In the genomic region with DNA sequence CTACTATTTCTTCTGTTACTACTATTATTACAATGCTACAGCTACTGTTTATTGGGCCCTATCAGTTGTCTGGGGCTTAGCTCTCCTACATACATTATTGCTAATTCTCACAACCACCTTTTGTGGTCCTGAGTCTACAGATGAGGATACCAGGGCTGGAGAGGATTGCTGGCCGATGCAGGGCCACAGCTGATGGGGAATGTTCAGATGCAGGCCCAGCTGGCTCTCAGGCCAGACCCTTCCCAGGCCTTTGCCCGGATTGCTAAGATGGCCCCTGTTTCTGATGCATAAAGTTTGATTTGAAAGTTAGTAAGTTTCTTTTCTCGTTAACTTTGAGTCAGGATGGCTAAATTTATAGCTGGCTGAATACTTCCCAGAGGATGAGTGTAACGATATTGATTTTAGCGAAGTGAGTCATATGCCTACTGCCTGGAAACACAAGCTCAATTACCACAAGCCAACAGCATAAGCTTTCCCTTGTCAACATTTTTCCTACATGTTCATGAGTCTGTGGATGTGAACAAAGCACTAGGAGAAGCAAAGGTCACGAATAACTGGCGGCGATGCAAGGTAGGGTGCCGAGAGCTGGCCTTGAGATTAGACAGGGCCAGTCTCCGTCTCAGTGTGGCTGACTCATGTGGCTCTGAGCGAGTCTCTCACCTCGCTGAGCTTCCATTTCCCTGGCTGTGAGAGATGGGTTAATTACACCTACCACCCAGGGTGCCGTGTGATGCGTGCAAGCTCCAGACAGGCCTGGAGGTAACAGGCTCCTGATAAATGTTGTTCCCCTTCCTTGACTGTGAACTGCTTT, we compare ENCODE assay signal across 9 cellular contexts.
DNase-seq lines count a peak whose midpoint lies in the region; ATAC-seq and TF ChIP-seq lines count a peak whose summit lies in the region.
"Had no signal": no experiment of that assay in that cellular context is flagged by ENCODE, and none has a peak within 500 bp of the region (broad histone marks: within the 10 kb centered on the region; RNA-seq: fewer than 3 reads in every experiment).

No MANE protein-coding gene starts in this region.

- DNase-seq in ACHN, result peak; percentile 6
- DNase-seq in HS-27A (ENCODE audit: low read depth), result peak; percentile 5
- DNase-seq in iPS-NIHi7 (ENCODE audit: extremely low spot score), result peak; percentile 48
- no peak for DNase-seq in GM19238 (ENCODE audit: insufficient read length, low spot score)
- DNase-seq in NCI-H1092 treated with DMSO at 0.1 percent for 48 hours (lab: John Stamatoyannopoulos, UW), result no peak
- no peak for DNase-seq in 8988T
- no peak for DNase-seq in T-helper 2 cell
- DNase-seq: CD4-positive, alpha-beta T cell had no signal

- peak; percentile 92 for ATAC-seq in SK-N-SH treated with all-trans-retinoic acid at 6 μM for 48 hours

- in situ Hi-C loops in ACHN (cut with HindIII; ENCODE audit: low pct_ligation_motif_present, low pct_unique_long_range_greater_than_20kb, low sequenced_read_pairs), result no loop called here

TF ChIP-seq in SK-N-SH treated with all-trans-retinoic acid at 6 μM for 48 hours, 23 proteins besides CTCF, POLR2A, EP300 and RAD21:
- TF ChIP-seq ZNF565 (CRISPR knock-in tag; conservative IDR thresholded peaks at IDR 0.05; ENCODE audit: low read depth), result no peak
- TF ChIP-seq TOX (CRISPR knock-in tag; IDR thresholded peaks at IDR 0.05; ENCODE audit: borderline replicate concordance), result peak; percentile 80; the same call in 1 of the 2 replicates
- TF ChIP-seq ZFP3 (CRISPR knock-in tag; IDR thresholded peaks at IDR 0.05), result no peak; the same call in none of the 2 replicates
- no peak for TF ChIP-seq CSDC2 (CRISPR knock-in tag; IDR thresholded peaks at IDR 0.05)
- 0 out of 2 replicates have a peak, but pooled peaks have one; percentile 35 for TF ChIP-seq ZC3H10 (CRISPR knock-in tag; IDR thresholded peaks at IDR 0.05)
- TF ChIP-seq, protein P1, sequence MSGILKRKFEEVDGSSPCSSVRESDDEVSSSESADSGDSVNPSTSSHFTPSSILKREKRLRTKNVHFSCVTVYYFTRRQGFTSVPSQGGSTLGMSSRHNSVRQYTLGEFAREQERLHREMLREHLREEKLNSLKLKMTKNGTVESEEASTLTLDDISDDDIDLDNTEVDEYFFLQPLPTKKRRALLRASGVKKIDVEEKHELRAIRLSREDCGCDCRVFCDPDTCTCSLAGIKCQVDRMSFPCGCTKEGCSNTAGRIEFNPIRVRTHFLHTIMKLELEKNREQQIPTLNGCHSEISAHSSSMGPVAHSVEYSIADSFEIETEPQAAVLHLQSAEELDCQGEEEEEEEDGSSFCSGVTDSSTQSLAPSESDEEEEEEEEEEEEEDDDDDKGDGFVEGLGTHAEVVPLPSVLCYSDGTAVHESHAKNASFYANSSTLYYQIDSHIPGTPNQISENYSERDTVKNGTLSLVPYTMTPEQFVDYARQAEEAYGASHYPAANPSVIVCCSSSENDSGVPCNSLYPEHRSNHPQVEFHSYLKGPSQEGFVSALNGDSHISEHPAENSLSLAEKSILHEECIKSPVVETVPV (CRISPR knock-in tag; IDR thresholded peaks at IDR 0.05), result no peak
- TF ChIP-seq ARNTL (CRISPR knock-in tag; IDR thresholded peaks at IDR 0.05; ENCODE audit: borderline replicate concordance, low read depth), result no peak

Comparison
In these comparisons a context has a peak if more than half of its experiments do, and no peak if none do; other contexts are left out.
1. DNase-seq: peak in ACHN (single experiment), HS-27A (single experiment) and iPS-NIHi7 (single experiment); none in GM19238 (single experiment), NCI-H1092 treated with DMSO at 0.1 percent for 48 hours (single experiment), 8988T (single experiment) and T-helper 2 cell (0 of 5).